ENCODE assay signal across 3 cellular contexts in the genomic region with DNA sequence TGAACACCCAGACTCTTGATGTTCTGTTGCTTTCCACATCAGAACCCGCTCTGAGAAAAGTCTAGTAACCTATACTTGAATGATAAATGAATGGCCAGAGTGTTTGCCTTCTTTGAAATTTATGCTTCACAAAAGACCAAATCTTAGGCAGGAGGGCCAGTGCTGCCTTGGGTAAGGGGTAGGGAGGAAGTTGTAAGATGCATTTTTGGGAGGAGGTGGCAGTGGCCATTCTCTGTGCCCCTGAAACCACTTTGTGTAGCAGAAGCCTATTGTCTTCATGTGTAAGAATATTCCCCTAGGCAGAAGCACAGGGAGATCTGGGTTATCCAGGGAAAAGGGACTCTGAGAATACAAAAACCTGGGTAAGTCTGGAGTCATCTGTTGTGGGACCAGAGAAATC. TPM values are rescaled to one million over a fixed set of nuclear protein-coding genes. Genes with fewer than 3 reads are reported as not detected.
"Had no signal": no experiment of that assay in that cellular context is flagged by ENCODE, and none has a peak within 500 bp of the region (broad histone marks: within the 10 kb centered on the region; RNA-seq: fewer than 3 reads in every experiment).

No MANE protein-coding gene starts in this region.

RNA-seq across cellular contexts. Expression of gene FCGR2B, which starts 0.6 kb away (rescaled TPM):
- total RNA-seq: osteocyte had no signal

RNA-seq across cellular contexts. Expression of gene FCGR3B, which starts 32.6 kb away (rescaled TPM):
- total RNA-seq: activated T-helper 17 cell treated with anti-CD3 and anti-CD28 coated beads, Interleukin-2, amount 50 U/mL, for 72 hours; osteocyte had no signal

RNA-seq across cellular contexts. Expression of gene FCRLA, which starts 43.5 kb away (rescaled TPM):
- total RNA-seq: activated T-helper 17 cell treated with anti-CD3 and anti-CD28 coated beads, Interleukin-2, amount 50 U/mL, for 72 hours; osteocyte had no signal

RNA-seq across cellular contexts. Expression of gene FCRLB, which starts 57.8 kb away (rescaled TPM):
- total RNA-seq: activated T-helper 17 cell treated with anti-CD3 and anti-CD28 coated beads, Interleukin-2, amount 50 U/mL, for 72 hours; left colon had no signal
